In genomic region chr16:50088302-50088701, GRCh38 we compare ENCODE assay signal across 25 cellular contexts. TPM values are rescaled to one million over a fixed set of nuclear protein-coding genes. Genes with fewer than 3 reads are reported as not detected.
DNase-seq lines count a peak whose midpoint lies in the region; ATAC-seq, FAIRE-seq and TF ChIP-seq lines count a peak whose summit lies in the region.
"Had no signal": no experiment of that assay in that cellular context is flagged by ENCODE, and none has a peak within 500 bp of the region (broad histone marks: within the 10 kb centered on the region; RNA-seq: fewer than 3 reads in every experiment).

No MANE protein-coding gene starts in this region.

- no peak overlapping the region for H3K27ac Mint-ChIP-seq in MCF 10A (ENCODE audit: low read depth, unreplicated experiment)
- H3K27ac Mint-ChIP-seq: B cell; CD8-positive, alpha-beta T cell; GM23338 had no signal

- no peaks in the 10 kb centered on the region for H3K4me1 Mint-ChIP-seq in MCF 10A (ENCODE audit: insufficient read depth, unreplicated experiment)
- H3K4me1 Mint-ChIP-seq: B cell; CD4-positive, CD25-positive, alpha-beta regulatory T cell; GM23338 had no signal

- POLR2A ChIA-PET in MCF 10A (lab: Yijun Ruan, JAX) = interaction anchor here (1.7 kb wide), 1 partner anchor 16 kb away, joined by 4 read pairs; no protein-coding TSS in a partner anchor
- POLR2A ChIA-PET in H1 (lab: Charles Lee; ENCODE audit: partially characterized antibody) = no interaction called here

- H2BK12ac ChIP-seq in H1 (ENCODE audit: low read depth, low read length) = no peak overlapping the region

- FAIRE-seq in H1 (lab: Jason Lieb, UNC) (no peak), keratinocyte (lab: Jason Lieb, UNC) (peak; percentile 91), D721Med (lab: Jason Lieb, UNC) (no peak)
- FAIRE-seq: A204.1, GM12878, GM19239, H54 had no signal

- CTCF ChIA-PET in mammary epithelial cell (lab: Charles Lee; ENCODE audit: low non-redundant PET) (interaction anchor here (0.5 to 0.9 kb wide), 3 partner anchors 63 to 152 kb away, joined by 3 read pairs; partner anchors contain the start of gene CNEP1R1), MCF 10A (lab: Yijun Ruan, JAX) (interaction anchor here (0.5 to 0.9 kb wide), 2 partner anchors 12 to 53 kb away, joined by 4 to 5 read pairs; no protein-coding TSS in a partner anchor), H1 (lab: Charles Lee; ENCODE audit: partially characterized antibody) (interaction anchor here (0.8 to 1.2 kb wide), 2 partner anchors 14 to 122 kb away, joined by 3 read pairs; no protein-coding TSS in a partner anchor)

- intact Hi-C loops in mammary epithelial cell (cut with micrococcal nuclease) = loop anchor here (5.0 kb wide), 1 partner anchor 124 kb away; no protein-coding TSS in a partner anchor
- intact Hi-C loops in MCF 10A (cut with micrococcal nuclease) = no loop called here

- H3K9me1 ChIP-seq in keratinocyte (ENCODE audit: control insufficient read depth, extremely low read depth, insufficient read depth, low read length) = no peaks in the 10 kb centered on the region

- DNase-seq in mammary epithelial cell (peak; percentile 52), MCF 10A (ENCODE audit: unreplicated experiment) (no peak), H1 (ENCODE audit: low read depth in 1 of 2, low spot score in 2 of 2) (no peak), keratinocyte (ENCODE audit: low read depth, low spot score) (peak; percentile 54), HCEC 1CT (no peak), D721Med (ENCODE audit: insufficient read length, low spot score) (no peak)
- DNase-seq: Caco-2; CD4-positive, CD25-positive, alpha-beta regulatory T cell; CD8-positive, alpha-beta T cell; DMS 273 treated with DMSO at 0.1 percent for 48 hours; DMS79; EL; GDM1 had no signal

- H3K36me3 ChIP-seq in mammary epithelial cell (ENCODE audit: insufficient read depth, low read length) = peaks cover 30% of the 10 kb centered on the region
- peaks cover 5 to 39% (median 28%) of the 10 kb centered on the region in 4 experiments for H3K36me3 ChIP-seq in H1 (ENCODE audit: control insufficient read depth in 2 of 4, insufficient read depth in 4 of 4, low read length in 3 of 4)
- H3K36me3 ChIP-seq in keratinocyte (ENCODE audit: control insufficient read depth in 2 of 2, extremely low read depth in 1 of 2, insufficient read depth in 2 of 2, low read length in 2 of 2) = peaks cover 0 to 16% of the 10 kb centered on the region in 2 experiments

- WGBS in mammary epithelial cell (ENCODE audit: low coverage, missing lambda C conversion rate) = 6% methylated on average over 3 of the region's 3 CpGs
- 79% methylated on average over 3 of the region's 3 CpGs; no CpG with 5 or more reads in 1 of the 2 experiments for WGBS in H1 (ENCODE audit: extremely low coverage in 1 of 2, insufficient coverage in 1 of 2, insufficient read length in 1 of 2, insufficient replicate concordance in 2 of 2, low coverage in 1 of 2, low lambda C conversion rate in 2 of 2, missing lambda C conversion rate in 1 of 2), 2 experiments

- no peaks in the 10 kb centered on the region for H3K27me3 Mint-ChIP-seq in MCF 10A (ENCODE audit: insufficient read depth, unreplicated experiment)
- H3K27me3 Mint-ChIP-seq: B cell; CD4-positive, CD25-positive, alpha-beta regulatory T cell had no signal

- dilution Hi-C loops in mammary epithelial cell (cut with HindIII; ENCODE audit: low sequenced_read_pairs) (no loop called here), keratinocyte (cut with MboI; ENCODE audit: extremely low pct_ligation_motif_present, low sequenced_read_pairs) (no loop called here)

- no peak overlapping the region for H3K18ac ChIP-seq in H1 (ENCODE audit: extremely low read depth, low read length)

- H4K91ac ChIP-seq in H1 (replicated peaks; ENCODE audit: insufficient read length, low read length) = no peak overlapping the region

- H3K27me3 ChIP-seq in mammary epithelial cell (ENCODE audit: insufficient read depth, low read length) (no peaks in the 10 kb centered on the region), H1 (replicated peaks in 1 of 4; ENCODE audit: control insufficient read depth in 3 of 4, extremely low read depth in 1 of 4, insufficient read depth in 3 of 4, low read length in 3 of 4) (no peaks in the 10 kb centered on the region), keratinocyte (ENCODE audit: control insufficient read depth, extremely low read depth, insufficient read depth, low read length) (no peaks in the 10 kb centered on the region)
- H3K27me3 ChIP-seq: BLaER1 had no signal

- H2BK20ac ChIP-seq in H1 (ENCODE audit: low read length) = no peak overlapping the region

- no peaks in the 10 kb centered on the region for H3K23me2 ChIP-seq in H1 (ENCODE audit: low read depth, low read length)

- H2BK5ac ChIP-seq in H1 (ENCODE audit: low read depth, low read length) = no peak overlapping the region

- BruUV-seq in mammary epithelial cell (replicated peaks; lab: Mats Ljungman, UMichigan) (no TSS peak), MCF 10A (replicated peaks; lab: Mats Ljungman, UMichigan) (no TSS peak)

- no peak overlapping the region for H3K14ac ChIP-seq in H1 (ENCODE audit: insufficient read length)

- no peak for TF ChIP-seq EP300 in H1 (IDR thresholded peaks at IDR 0.05; ENCODE audit: borderline replicate concordance in 1 of 2, low read depth in 2 of 2, low read length in 2 of 2)

- TF ChIP-seq CTCF in mammary epithelial cell (conservative IDR thresholded peaks at IDR 0.05 in 1 of 2, IDR thresholded peaks at IDR 0.05 in 1 of 2; ENCODE audit: extremely low read depth in 1 of 2, insufficient read depth in 1 of 2, low read depth in 1 of 2, low read length in 2 of 2) = no peak
- TF ChIP-seq CTCF in MCF 10A (IDR thresholded peaks at IDR 0.05; ENCODE audit: unreplicated experiment) = no peak
- no peak for TF ChIP-seq CTCF in H1 (IDR thresholded peaks at IDR 0.05; ENCODE audit: control extremely low read depth in 1 of 3, insufficient read depth in 1 of 3, low read depth in 1 of 3, low read length in 3 of 3)
- no peak for TF ChIP-seq CTCF in keratinocyte (optimal IDR thresholded peaks at IDR 0.05 in 1 of 3, IDR thresholded peaks at IDR 0.05 in 1 of 3, conservative IDR thresholded peaks at IDR 0.05 in 1 of 3; ENCODE audit: extremely low read depth in 1 of 3, insufficient read depth in 2 of 3, low read length in 3 of 3)
- no peak for TF ChIP-seq CTCF in D721Med (IDR thresholded peaks at IDR 0.05; ENCODE audit: insufficient read depth, missing control alignments)

- H3K4me2 ChIP-seq in mammary epithelial cell (ENCODE audit: insufficient read depth, low read depth, low read length) (peak overlapping the region; percentile 62), H1 (ENCODE audit: insufficient read depth in 1 of 2, low read depth in 2 of 2, low read length in 2 of 2) (no peak overlapping the region), keratinocyte (ENCODE audit: control insufficient read depth, extremely low read depth, insufficient read depth, low read depth, low read length) (peak overlapping the region; percentile 44)
- H3K4me2 ChIP-seq: BLaER1, GM23338 had no signal

- no peak for TF ChIP-seq POLR2A in H1 (IDR thresholded peaks at IDR 0.05; ENCODE audit: control extremely low read depth in 1 of 2, low read depth in 2 of 2, low read length in 2 of 2)

- H3K23ac ChIP-seq in H1 (ENCODE audit: insufficient read length) = no peak overlapping the region

- no peak overlapping the region for H4K5ac ChIP-seq in H1 (ENCODE audit: insufficient read length, low read depth, low read length)

- H4K20me1 ChIP-seq in mammary epithelial cell (ENCODE audit: insufficient read depth, low read length) (no peaks in the 10 kb centered on the region), H1 (replicated peaks in 1 of 2; ENCODE audit: control insufficient read depth in 1 of 2, insufficient read depth in 2 of 2, low read length in 2 of 2) (peaks cover 0 to 5% of the 10 kb centered on the region in 2 experiments), keratinocyte (ENCODE audit: control insufficient read depth, extremely low read depth, insufficient read depth, low read length) (no peaks in the 10 kb centered on the region)

- H2BK120ac ChIP-seq in H1 (replicated peaks; ENCODE audit: low read depth, low read length) = no peak overlapping the region

- H2AFZ ChIP-seq in mammary epithelial cell (ENCODE audit: low read depth, low read length) (peak overlapping the region; percentile 6), H1 (ENCODE audit: low read length) (no peak overlapping the region), keratinocyte (ENCODE audit: control insufficient read depth, low read length) (no peak overlapping the region)
- H2AFZ ChIP-seq: GM23338 had no signal

- ATAC-seq in esophagus mucosa = peak; percentile 26
- no peak for ATAC-seq in HG02623 (IDR thresholded peaks at IDR 0.05; ENCODE audit: unreplicated experiment)
- ATAC-seq: CD8-positive, alpha-beta T cell; GM12878; GM23338 had no signal

- peak overlapping the region; percentile 15 for H3K27ac ChIP-seq in mammary epithelial cell (ENCODE audit: insufficient read depth, low read depth, low read length)
- no peak overlapping the region for H3K27ac ChIP-seq in H1 (ENCODE audit: low read depth, low read length)
- H3K27ac ChIP-seq in keratinocyte (ENCODE audit: control insufficient read depth, insufficient read depth, low read length) = no peak overlapping the region
- H3K27ac ChIP-seq: 22Rv1, BLaER1, C4-2B had no signal

- H3K79me2 ChIP-seq in mammary epithelial cell (ENCODE audit: insufficient read depth, low read length) (no peaks in the 10 kb centered on the region), H1 (ENCODE audit: control insufficient read depth in 1 of 2, insufficient read depth in 2 of 2, low read length in 2 of 2) (no peaks in the 10 kb centered on the region), keratinocyte (ENCODE audit: control insufficient read depth, insufficient read depth, low read length) (no peaks in the 10 kb centered on the region)

- H3K9ac ChIP-seq in mammary epithelial cell (ENCODE audit: insufficient read depth, low read length) (no peak overlapping the region), H1 (replicated peaks in 1 of 4; ENCODE audit: extremely low read depth in 1 of 4, low read depth in 3 of 4, low read length in 3 of 4) (no peak overlapping the region), keratinocyte (ENCODE audit: control insufficient read depth, extremely low read depth, insufficient read depth, low read length) (no peak overlapping the region)
- H3K9ac ChIP-seq: BLaER1 had no signal

- no peak overlapping the region for H3K4ac ChIP-seq in H1 (replicated peaks; ENCODE audit: insufficient read length, low read depth, low read length)

- no peak overlapping the region for H2AK5ac ChIP-seq in H1 (ENCODE audit: low read depth, low read length)

- H3K56ac ChIP-seq in H1 (replicated peaks; ENCODE audit: insufficient read length, low read depth, low read length) = no peak overlapping the region

- no peak overlapping the region for H3K4me3 Mint-ChIP-seq in MCF 10A (ENCODE audit: unreplicated experiment)
- H3K4me3 Mint-ChIP-seq: B cell; CD4-positive, CD25-positive, alpha-beta regulatory T cell; CD8-positive, alpha-beta T cell; GM23338 had no signal

- no peaks in the 10 kb centered on the region for H3K79me1 ChIP-seq in H1 (ENCODE audit: low read depth, low read length)

- H3K4me3 ChIP-seq in mammary epithelial cell (replicated peaks in 1 of 3; ENCODE audit: insufficient read depth in 1 of 3, low read depth in 2 of 3, low read length in 3 of 3) (peak overlapping the region in 1 of 3 experiments; percentile 5), H1 (ENCODE audit: extremely low read depth in 1 of 4, insufficient read depth in 2 of 4, low read depth in 3 of 4, low read length in 4 of 4) (no peak overlapping the region), keratinocyte (ENCODE audit: control insufficient read depth in 2 of 3, extremely low read depth in 1 of 3, insufficient read depth in 2 of 3, low read depth in 1 of 3, low read length in 3 of 3) (no peak overlapping the region)
- H3K4me3 ChIP-seq: BLaER1, GM12878, GM23338, HAP-1 had no signal

- H3K9me3 ChIP-seq in mammary epithelial cell (replicated peaks; ENCODE audit: insufficient read depth, low read length) (no peaks in the 10 kb centered on the region), H1 (ENCODE audit: insufficient read depth in 2 of 2, low read depth in 1 of 2, low read length in 1 of 2) (no peaks in the 10 kb centered on the region), keratinocyte (ENCODE audit: control insufficient read depth, low read depth, low read length) (no peaks in the 10 kb centered on the region)
- H3K9me3 ChIP-seq: BLaER1, Caco-2, HAP-1 had no signal

- H2BK15ac ChIP-seq in H1 (ENCODE audit: low read length) = no peak overlapping the region

- TF ChIP-seq RAD21 in H1 (IDR thresholded peaks at IDR 0.05 in 1 of 2, conservative IDR thresholded peaks at IDR 0.05 in 1 of 2; ENCODE audit: low read depth in 2 of 2, low read length in 2 of 2) = no peak

- H4K8ac ChIP-seq in H1 (ENCODE audit: extremely low read depth, insufficient read depth, low read length) = peak overlapping the region; percentile 80

- H3K36me3 Mint-ChIP-seq in MCF 10A (ENCODE audit: insufficient read depth, unreplicated experiment) = peaks cover 70% of the 10 kb centered on the region

- no peaks in the 10 kb centered on the region for H3K9me3 Mint-ChIP-seq in MCF 10A (ENCODE audit: unreplicated experiment)
- H3K9me3 Mint-ChIP-seq: CD4-positive, CD25-positive, alpha-beta regulatory T cell; CD8-positive, alpha-beta T cell; GM23338 had no signal

- H3K4me1 ChIP-seq in mammary epithelial cell (ENCODE audit: insufficient read depth, low read length) (peaks cover 7% of the 10 kb centered on the region), H1 (replicated peaks in 1 of 4; ENCODE audit: control insufficient read depth in 3 of 4, insufficient read depth in 4 of 4, low read length in 3 of 4) (no peaks in the 10 kb centered on the region), keratinocyte (ENCODE audit: control insufficient read depth, extremely low read depth, insufficient read depth, low read length) (peaks cover 7% of the 10 kb centered on the region)
- H3K4me1 ChIP-seq: Caco-2, HAP-1 had no signal

- in situ Hi-C loops in mammary epithelial cell (cut with MboI; ENCODE audit: low sequenced_read_pairs in 2 of 2) = no loop called here

RNA-seq across cellular contexts. Expression of gene HEATR3, which starts 22.5 kb away (rescaled TPM):
- total RNA-seq in mammary epithelial cell = 10 to 100 TPM; 18.7 to 23.8 TPM
- polyA plus RNA-seq in mammary epithelial cell = 17.3 TPM
- polyA minus RNA-seq in mammary epithelial cell = 17.6 TPM
- 10.5 and 13.3 TPM in 2 replicates for total RNA-seq in MCF 10A (2022)
- total RNA-seq in H1 (2021; fragmentation: NEBNext Ultra II Directional; extraction: Animal tissue kit (Norgen Biotek cat#: 25700)) = 22.2 and 29.2 TPM in 2 replicates
- 8.9 and 13.0 TPM in 2 replicates for polyA plus RNA-seq in H1 (2011; rRNA removed)
- 13.7 TPM for polyA plus RNA-seq in H1 (2011; cell fraction: cytosol; rRNA removed)
- 18.5 TPM for polyA plus RNA-seq in H1 (2011; cell fraction: nucleus; rRNA removed)
- 11.7 to 19.5 TPM (median 14.0 TPM) in 4 replicates for polyA plus RNA-seq in H1 (2012, experiment 1 of 2)
- 13.9 TPM for polyA plus RNA-seq in H1 (2012, experiment 2 of 2)
- 15.8 TPM for polyA plus RNA-seq in H1 (2013, experiment 1 of 2)
- polyA plus RNA-seq in H1 (2013, experiment 2 of 2) = 15.9 TPM
- 24.8 and 36.6 TPM in 2 replicates for polyA minus RNA-seq in H1 (2011; rRNA and poly(A)+ RNA removed)
- polyA minus RNA-seq in H1 (2011; cell fraction: cytosol; rRNA and poly(A)+ RNA removed) = 30.8 TPM
- polyA minus RNA-seq in H1 (2011; cell fraction: nucleus; rRNA and poly(A)+ RNA removed) = 18.4 TPM
- 14.5 TPM for total RNA-seq in esophagus mucosa
- polyA plus RNA-seq in keratinocyte = 20.9 to 27.2 TPM (median 23.5 TPM) in 3 replicates
- 6.9 TPM for polyA plus RNA-seq in keratinocyte (2011; ENCODE audit: low read depth)
- 12.1 and 18.4 TPM in 2 replicates for polyA plus RNA-seq in keratinocyte (2011; cell fraction: cytosol; rRNA removed)
- 29.1 and 29.9 TPM in 2 replicates for polyA plus RNA-seq in keratinocyte (2011; cell fraction: nucleus; rRNA removed)
- polyA plus RNA-seq in keratinocyte (2012; ENCODE audit: low replicate concordance) = 9.8 and 15.1 TPM in 2 replicates
- polyA minus RNA-seq in keratinocyte = 16.9 to 24.1 TPM (median 21.3 TPM) in 3 replicates
- 37.4 TPM for polyA minus RNA-seq in keratinocyte (2011; cell fraction: cytosol; rRNA and poly(A)+ RNA removed)
- polyA minus RNA-seq in keratinocyte (2011; cell fraction: nucleus; rRNA and poly(A)+ RNA removed) = 16.1 and 29.7 TPM in 2 replicates

Comparison
In these comparisons a context has a peak if more than half of its experiments do, and no peak if none do; other contexts are left out.
1. DNase-seq: peak in mammary epithelial cell (single experiment) and keratinocyte (single experiment); none in MCF 10A (single experiment), H1 (0 of 2), HCEC 1CT (single experiment) and D721Med (single experiment).
2. H3K4me2 ChIP-seq: peak in mammary epithelial cell (single experiment) and keratinocyte (single experiment); none in H1 (0 of 2).